In the genomic region with DNA sequence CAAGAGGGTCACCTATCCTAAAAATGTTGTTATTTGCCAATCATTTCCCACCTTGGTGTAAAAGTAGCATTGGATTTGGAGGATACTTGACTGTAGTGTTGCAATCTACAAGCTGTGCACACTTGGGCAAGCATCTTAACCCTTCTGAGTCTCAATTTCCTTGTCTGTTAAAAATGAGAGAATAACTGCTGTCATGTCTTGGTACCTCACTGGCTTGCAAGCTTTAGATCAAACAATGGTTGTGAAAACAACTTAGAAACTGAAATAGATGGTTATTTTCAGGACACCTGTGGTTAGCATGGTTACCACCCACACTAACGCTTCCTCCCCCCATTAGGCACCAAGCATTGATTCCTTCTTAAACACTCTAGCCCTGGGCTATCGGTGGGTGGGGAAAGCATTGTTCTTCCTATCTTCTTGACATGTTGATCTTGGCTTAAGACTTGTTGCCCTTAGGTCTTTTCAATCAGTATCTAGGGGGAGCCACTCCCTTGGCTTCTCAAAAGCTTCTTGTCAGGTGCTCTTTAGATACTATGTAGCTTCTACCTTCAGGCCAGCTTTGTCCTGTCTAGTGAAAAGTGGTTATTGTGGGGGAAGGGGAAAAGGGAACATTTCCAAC, we compare ENCODE assay signal across 11 cellular contexts. TPM values are rescaled to one million over a fixed set of nuclear protein-coding genes. Genes with fewer than 3 reads are reported as not detected.
DNase-seq lines count a peak whose midpoint lies in the region; ATAC-seq and TF ChIP-seq lines count a peak whose summit lies in the region.
"Had no signal": no experiment of that assay in that cellular context is flagged by ENCODE, and none has a peak within 500 bp of the region (broad histone marks: within the 10 kb centered on the region; RNA-seq: fewer than 3 reads in every experiment).

No MANE protein-coding gene starts in this region.

- DNase-seq in NCI-H2081 (lab: John Stamatoyannopoulos, UW): peak; percentile 12 to 21
- no peak for DNase-seq in NCI-H2081 treated with DMSO at 0.1 percent for 48 hours (lab: John Stamatoyannopoulos, UW)
- no peak for DNase-seq in GM23338 (ENCODE audit: low spot score)
- peak; percentile 71 for DNase-seq in natural killer cell treated with Interleukin-12 subunit alpha and Interleukin-12 subunit beta and Interleukin-15 and Interleukin-18, amount 100 ng/mL, for 72 hours (ENCODE audit: low spot score)
- no peak for DNase-seq in mucosa of descending colon
- DNase-seq in COLO668 (lab: John Stamatoyannopoulos, UW; ENCODE audit: unreplicated experiment): no peak
- no peak for DNase-seq in transverse colon
- DNase-seq: 8988T, T-helper 9 cell had no signal

- H3K4me1 Mint-ChIP-seq in GM23338: peaks cover 17% of the 10 kb centered on the region
- peaks cover 34% of the 10 kb centered on the region in 2 donors for H3K4me1 Mint-ChIP-seq in natural killer cell treated with Interleukin-12 subunit alpha and Interleukin-12 subunit beta and Interleukin-15 and Interleukin-18, amount 100 ng/mL, for 72 hours (ENCODE audit: low read depth in 2 of 2)

- no peaks in the 10 kb centered on the region for H3F3A ChIP-seq in GM23338 (replicated peaks; ENCODE audit: low read depth)

- no peaks in the 10 kb centered on the region; the same call in 2 of the 3 replicates for H3K36me3 Mint-ChIP-seq in GM23338 (ENCODE audit: low read depth)
- H3K36me3 Mint-ChIP-seq in natural killer cell treated with Interleukin-12 subunit alpha and Interleukin-12 subunit beta and Interleukin-15 and Interleukin-18, amount 100 ng/mL, for 72 hours: no peaks in the 10 kb centered on the region

- no peak for TF ChIP-seq EP300 in transverse colon (IDR thresholded peaks at IDR 0.05; ENCODE audit: low read depth)

- 35% methylated on average over 2 of the region's 2 CpGs; no CpG with 5 or more reads in 1 of the 2 donors for WGBS in transverse colon (ENCODE audit: low coverage in 1 of 2), 2 donors

- no peaks in the 10 kb centered on the region for H3K9me2 ChIP-seq in GM23338 (ENCODE audit: insufficient read depth)

- no peaks in the 10 kb centered on the region for H4K20me1 ChIP-seq in GM23338 (replicated peaks; ENCODE audit: insufficient read depth)

- TF ChIP-seq CTCF in GM23338 (conservative IDR thresholded peaks at IDR 0.05; ENCODE audit: low read depth in 2 of 2) (0 out of 4 replicates have a peak, but pooled peaks of 1 of the 2 experiments have one; percentile 8), mucosa of descending colon (IDR thresholded peaks at IDR 0.05) (no peak), transverse colon (IDR thresholded peaks at IDR 0.05) (no peak)

- no peaks in the 10 kb centered on the region for H3K36me3 ChIP-seq in GM23338 (ENCODE audit: insufficient read depth)
- no peaks in the 10 kb centered on the region for H3K36me3 ChIP-seq in mucosa of descending colon (ENCODE audit: low read depth)
- no peaks in the 10 kb centered on the region for H3K36me3 ChIP-seq in transverse colon

- H3K9me3 ChIP-seq in mucosa of descending colon (no peaks in the 10 kb centered on the region), transverse colon (no peaks in the 10 kb centered on the region)

- no peak overlapping the region for H3K4me2 ChIP-seq in GM23338

- no peaks in the 10 kb centered on the region for H3K27me3 ChIP-seq in GM23338 (ENCODE audit: insufficient read depth)
- H3K27me3 ChIP-seq in transverse colon: no peaks in the 10 kb centered on the region

- ATAC-seq in GM23338 (peak; percentile 56), HG03571 (IDR thresholded peaks at IDR 0.05; ENCODE audit: unreplicated experiment) (peak; percentile 87), mucosa of descending colon (no peak)
- ATAC-seq in natural killer cell treated with Interleukin-12 subunit alpha and Interleukin-12 subunit beta and Interleukin-15 and Interleukin-18, amount 100 ng/mL, for 72 hours: peak; percentile 89

- no peak overlapping the region for H3K4me3 ChIP-seq in GM23338
- no peak overlapping the region for H3K4me3 ChIP-seq in mucosa of descending colon
- H3K4me3 ChIP-seq in transverse colon: no peak overlapping the region

- H3K79me2 ChIP-seq in GM23338 (replicated peaks; ENCODE audit: insufficient read depth): no peaks in the 10 kb centered on the region

- H3K9me3 Mint-ChIP-seq in GM23338: no peaks in the 10 kb centered on the region
- no peaks in the 10 kb centered on the region for H3K9me3 Mint-ChIP-seq in natural killer cell treated with Interleukin-12 subunit alpha and Interleukin-12 subunit beta and Interleukin-15 and Interleukin-18, amount 100 ng/mL, for 72 hours

- in situ Hi-C loops in transverse colon (cut with MboI; ENCODE audit: low pct_ligation_motif_present in 1 of 4, low pct_unique_long_range_greater_than_20kb in 1 of 4, low sequenced_read_pairs in 3 of 4): no loop called here

- H3K4me1 ChIP-seq in GM23338 (ENCODE audit: insufficient read depth): no peaks in the 10 kb centered on the region
- H3K4me1 ChIP-seq in mucosa of descending colon (ENCODE audit: low read depth): no peaks in the 10 kb centered on the region
- H3K4me1 ChIP-seq in transverse colon: peaks cover 0 to 8% (median 0%) of the 10 kb centered on the region in 4 donors

- intact Hi-C loops in mucosa of descending colon (cut with DNase I, micrococcal nuclease) (no loop called here), transverse colon (cut with DNase I; ENCODE audit: low total_unique reads) (no loop called here)

- H2AFZ ChIP-seq in GM23338: no peak overlapping the region; the same call in 1 of the 2 replicates

- no peak overlapping the region for H3K4me3 Mint-ChIP-seq in GM23338
- peak overlapping the region; percentile 81 for H3K4me3 Mint-ChIP-seq in natural killer cell treated with Interleukin-12 subunit alpha and Interleukin-12 subunit beta and Interleukin-15 and Interleukin-18, amount 100 ng/mL, for 72 hours
- H3K4me3 Mint-ChIP-seq: neural crest cell had no signal

- H3K27ac ChIP-seq in GM23338 (ENCODE audit: low read depth): no peak overlapping the region
- no peak overlapping the region for H3K27ac ChIP-seq in transverse colon

- no peak overlapping the region for H3K27ac Mint-ChIP-seq in GM23338
- H3K27ac Mint-ChIP-seq in natural killer cell treated with Interleukin-12 subunit alpha and Interleukin-12 subunit beta and Interleukin-15 and Interleukin-18, amount 100 ng/mL, for 72 hours: peak overlapping the region; percentile 9 to 17

- no peak for TF ChIP-seq POLR2A in transverse colon (IDR thresholded peaks at IDR 0.05)

- peaks cover 1% of the 10 kb centered on the region for H3K27me3 Mint-ChIP-seq in GM23338 (ENCODE audit: insufficient read depth, low read depth, poor library complexity)
- H3K27me3 Mint-ChIP-seq in natural killer cell treated with Interleukin-12 subunit alpha and Interleukin-12 subunit beta and Interleukin-15 and Interleukin-18, amount 100 ng/mL, for 72 hours: peaks cover 17 to 34% of the 10 kb centered on the region in 2 donors

TF ChIP-seq in GM23338, 12 proteins besides CTCF, POLR2A, EP300 and RAD21:
- TF ChIP-seq CREB1 (CRISPR knock-in tag; IDR thresholded peaks at IDR 0.05; ENCODE audit: low read depth) (no peak), JUNB (IDR thresholded peaks at IDR 0.05; ENCODE audit: unreplicated experiment) (no peak)
- TF ChIP-seq, protein P1, sequence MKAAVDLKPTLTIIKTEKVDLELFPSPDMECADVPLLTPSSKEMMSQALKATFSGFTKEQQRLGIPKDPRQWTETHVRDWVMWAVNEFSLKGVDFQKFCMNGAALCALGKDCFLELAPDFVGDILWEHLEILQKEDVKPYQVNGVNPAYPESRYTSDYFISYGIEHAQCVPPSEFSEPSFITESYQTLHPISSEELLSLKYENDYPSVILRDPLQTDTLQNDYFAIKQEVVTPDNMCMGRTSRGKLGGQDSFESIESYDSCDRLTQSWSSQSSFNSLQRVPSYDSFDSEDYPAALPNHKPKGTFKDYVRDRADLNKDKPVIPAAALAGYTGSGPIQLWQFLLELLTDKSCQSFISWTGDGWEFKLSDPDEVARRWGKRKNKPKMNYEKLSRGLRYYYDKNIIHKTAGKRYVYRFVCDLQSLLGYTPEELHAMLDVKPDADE (IDR thresholded peaks at IDR 0.05): no peak

RNA-seq across cellular contexts. Expression of a gene that starts 10.6 kb away (rescaled TPM):
- total RNA-seq in GM23338 (2014; rRNA removed; shearing (Covaris generic)): 3.6 and 5.4 TPM in 2 replicates
- polyA plus RNA-seq in GM23338 (2016; fragmentation: Nextera tagmentation; extraction: Ambion mirVana): 2.0 and 2.1 TPM in 2 replicates
- total RNA-seq in natural killer cell treated with Interleukin-12 subunit alpha and Interleukin-12 subunit beta and Interleukin-15 and Interleukin-18, amount 100 ng/mL, for 72 hours: 1 to 10 TPM in 1 of 2 donors, under 1 TPM in 1; 0.14 to 1.0 TPM
- 10 to 100 TPM; 18.1 to 26.2 (median 19.3) TPM for total RNA-seq in mucosa of descending colon
- 10 to 100 TPM in 1 of 4 donors, 1 to 10 TPM in 3; 3.4 to 19.4 (median 7.4) TPM for total RNA-seq in transverse colon

Comparison
In these comparisons a context has a peak if more than half of its experiments do, and no peak if none do; other contexts are left out.
1. DNase-seq: peak in NCI-H2081 (2 of 2) and natural killer cell treated with Interleukin-12 subunit alpha and Interleukin-12 subunit beta and Interleukin-15 and Interleukin-18, amount 100 ng/mL, for 72 hours (single experiment); none in NCI-H2081 treated with DMSO at 0.1 percent for 48 hours (single experiment), GM23338 (single experiment), mucosa of descending colon (0 of 3), COLO668 (single experiment) and transverse colon (single experiment).